ENCODE assay signal across 35 cellular contexts in genomic region chr12:3515506-3515905, GRCh38. TPM values are rescaled to one million over a fixed set of nuclear protein-coding genes. Genes with fewer than 3 reads are reported as not detected.
"Had no signal": no experiment of that assay in that cellular context is flagged by ENCODE, and none has a peak within 500 bp of the region (broad histone marks: within the 10 kb centered on the region; RNA-seq: fewer than 3 reads in every experiment).

No MANE protein-coding gene starts in this region.

- H3K36me3 Mint-ChIP-seq: immature natural killer cell; memory B cell; naive thymus-derived CD4-positive, alpha-beta T cell; natural killer cell treated with Interleukin-12 subunit alpha and Interleukin-12 subunit beta and Interleukin-15 and Interleukin-18, amount 100 ng/mL, for 72 hours; stimulated activated effector memory CD8-positive, alpha-beta T cell treated with anti-CD3 and anti-CD28 coated beads, Interleukin-12 subunit alpha, Interleukin-12 subunit beta, amount 100 ng/mL, for 72 hours; type B pancreatic cell had no signal

- H3K9me3 Mint-ChIP-seq: immature natural killer cell; memory B cell; naive thymus-derived CD4-positive, alpha-beta T cell; natural killer cell treated with Interleukin-12 subunit alpha and Interleukin-12 subunit beta and Interleukin-15 and Interleukin-18, amount 100 ng/mL, for 72 hours; stimulated activated effector memory CD8-positive, alpha-beta T cell treated with anti-CD3 and anti-CD28 coated beads, Interleukin-12 subunit alpha, Interleukin-12 subunit beta, amount 100 ng/mL, for 72 hours; stimulated activated naive CD8-positive, alpha-beta T cell treated with anti-CD3 and anti-CD28 coated beads, Interleukin-15, Interleukin-2, amounts not matched to agents 100 ng/mL and 50 ng/mL, for 24 hours; type B pancreatic cell had no signal

- H3K36me3 ChIP-seq: left ventricle myocardium inferior, neutrophil, ovary, right atrium auricular region, sigmoid colon, spleen, suprapubic skin, thoracic aorta, tibial artery, uterus had no signal

- H3K9me3 ChIP-seq: left ventricle myocardium inferior, mucosa of descending colon, neutrophil, ovary, right atrium auricular region, sigmoid colon, spleen, suprapubic skin, thoracic aorta, tibial artery, uterus had no signal

- H3K4me1 ChIP-seq: sigmoid colon, spleen, suprapubic skin, tibial artery, uterus had no signal

- H3K4me3 Mint-ChIP-seq: immature natural killer cell; memory B cell; naive thymus-derived CD4-positive, alpha-beta T cell; natural killer cell treated with Interleukin-12 subunit alpha and Interleukin-12 subunit beta and Interleukin-15 and Interleukin-18, amount 100 ng/mL, for 72 hours; stimulated activated effector memory CD8-positive, alpha-beta T cell treated with anti-CD3 and anti-CD28 coated beads, Interleukin-12 subunit alpha, Interleukin-12 subunit beta, amount 100 ng/mL, for 72 hours; stimulated activated naive CD8-positive, alpha-beta T cell treated with anti-CD3 and anti-CD28 coated beads, Interleukin-15, Interleukin-2, amounts not matched to agents 100 ng/mL and 50 ng/mL, for 24 hours; type B pancreatic cell had no signal

- H3K4me3 ChIP-seq: left ventricle myocardium inferior, lung, mucosa of descending colon, ovary, right atrium auricular region, sigmoid colon, spleen, suprapubic skin, thoracic aorta, tibial artery, uterus had no signal

- DNase-seq: head of caudate nucleus; hippocampal formation; immature natural killer cell; left ventricle myocardium inferior; midbrain; mucosa of descending colon; naive thymus-derived CD4-positive, alpha-beta T cell; occipital lobe; ovary; sigmoid colon; small intestine; spleen; stimulated activated CD4-positive, alpha-beta T cell treated with anti-CD3 and anti-CD28 coated beads, Interleukin-4, amount 100 ng/mL, for 24 hours; stimulated activated naive CD4-positive, alpha-beta T cell; tibial artery; uterus had no signal

- H3K4me1 Mint-ChIP-seq: immature natural killer cell; memory B cell; naive thymus-derived CD4-positive, alpha-beta T cell; stimulated activated effector memory CD8-positive, alpha-beta T cell treated with anti-CD3 and anti-CD28 coated beads, Interleukin-12 subunit alpha, Interleukin-12 subunit beta, amount 100 ng/mL, for 72 hours had no signal

- ATAC-seq: mucosa of descending colon; naive thymus-derived CD4-positive, alpha-beta T cell; natural killer cell treated with Interleukin-12 subunit alpha and Interleukin-12 subunit beta and Interleukin-15 and Interleukin-18, amount 100 ng/mL, for 72 hours; stimulated activated effector memory CD8-positive, alpha-beta T cell treated with anti-CD3 and anti-CD28 coated beads, Interleukin-12 subunit alpha, Interleukin-12 subunit beta, amount 100 ng/mL, for 72 hours had no signal

- H3K27me3 Mint-ChIP-seq: stimulated activated naive CD8-positive, alpha-beta T cell treated with anti-CD3 and anti-CD28 coated beads, Interleukin-15, Interleukin-2, amounts not matched to agents 100 ng/mL and 50 ng/mL, for 24 hours had no signal

- H3K27me3 ChIP-seq: ovary, right atrium auricular region, uterus had no signal

- H3K27ac ChIP-seq: left ventricle myocardium inferior, neutrophil, ovary, right atrium auricular region, sigmoid colon, spleen, suprapubic skin, thoracic aorta, tibial artery, uterus had no signal

- H3K27ac Mint-ChIP-seq: immature natural killer cell; memory B cell; naive thymus-derived CD4-positive, alpha-beta T cell; natural killer cell treated with Interleukin-12 subunit alpha and Interleukin-12 subunit beta and Interleukin-15 and Interleukin-18, amount 100 ng/mL, for 72 hours; progenitor cell of endocrine pancreas; stimulated activated effector memory CD8-positive, alpha-beta T cell treated with anti-CD3 and anti-CD28 coated beads, Interleukin-12 subunit alpha, Interleukin-12 subunit beta, amount 100 ng/mL, for 72 hours; stimulated activated naive CD8-positive, alpha-beta T cell treated with anti-CD3 and anti-CD28 coated beads, Interleukin-15, Interleukin-2, amounts not matched to agents 100 ng/mL and 50 ng/mL, for 24 hours; type B pancreatic cell had no signal

RNA-seq across cellular contexts. Expression of gene PRMT8, which starts 24.5 kb away (rescaled TPM):
- total RNA-seq: kidney epithelial cell; lower leg skin; mesenteric fat pad; myocyte; naive thymus-derived CD4-positive, alpha-beta T cell; natural killer cell treated with Interleukin-12 subunit alpha and Interleukin-12 subunit beta and Interleukin-15 and Interleukin-18, amount 100 ng/mL, for 72 hours; pulmonary artery endothelial cell; renal cortical epithelial cell; spleen; subcutaneous adipose tissue; suprapubic skin; thoracic aorta; ureter; uterus had no signal
- polyA plus RNA-seq: immature natural killer cell; naive thymus-derived CD4-positive, alpha-beta T cell; spleen had no signal
